In the genomic region with DNA sequence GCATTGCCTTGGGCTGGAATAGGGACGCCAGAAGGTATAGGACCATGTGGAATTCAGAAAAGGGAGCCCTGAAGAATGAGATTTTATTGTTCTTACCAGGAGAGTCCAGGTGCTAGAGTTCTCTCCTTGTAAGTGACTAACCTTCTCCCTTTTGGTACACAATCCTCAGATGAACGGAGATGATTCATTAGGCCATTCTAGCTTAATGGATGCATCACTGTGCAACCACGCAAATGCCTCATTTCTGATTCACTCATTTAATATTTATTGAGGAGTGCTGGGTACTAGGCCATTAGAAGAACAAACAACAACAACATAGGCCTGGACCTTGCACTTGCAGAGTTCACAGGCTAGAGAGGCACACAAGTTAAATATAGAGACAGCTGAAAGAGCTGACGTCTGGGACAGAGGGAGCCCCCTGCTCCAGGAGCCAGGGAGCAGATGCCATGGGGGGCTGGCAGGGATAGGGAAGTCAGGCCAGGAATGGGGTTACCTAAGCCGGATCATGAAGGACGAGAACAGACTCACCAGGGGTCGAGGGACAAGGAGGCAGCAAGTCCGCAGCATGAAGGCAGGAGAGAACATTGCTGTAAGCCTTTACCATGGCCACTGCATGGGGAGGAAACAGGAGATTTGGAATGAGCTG, we compare ENCODE assay signal across 12 cellular contexts.
DNase-seq lines count a peak whose midpoint lies in the region; ATAC-seq and TF ChIP-seq lines count a peak whose summit lies in the region.
"Had no signal": no experiment of that assay in that cellular context is flagged by ENCODE, and none has a peak within 500 bp of the region (broad histone marks: within the 10 kb centered on the region; RNA-seq: fewer than 3 reads in every experiment).

No MANE protein-coding gene starts in this region.

- H3K4me3 ChIP-seq in breast epithelium (no peak overlapping the region), astrocyte of the spinal cord (ENCODE audit: low read depth, low read length) (no peak overlapping the region), WERI-Rb-1 (ENCODE audit: low read depth, low read length) (no peak overlapping the region)

- TF ChIP-seq CTCF in MCF 10A (IDR thresholded peaks at IDR 0.05; ENCODE audit: unreplicated experiment) (no peak), breast epithelium (IDR thresholded peaks at IDR 0.05) (no peak), astrocyte of the spinal cord (IDR thresholded peaks at IDR 0.05; ENCODE audit: low read depth, low read length) (no peak), WERI-Rb-1 (IDR thresholded peaks at IDR 0.05; ENCODE audit: low read depth, low read length) (no peak)

- no TSS peak for BruUV-seq in MCF 10A (replicated peaks; lab: Mats Ljungman, UMichigan)

- CTCF ChIA-PET in MCF 10A (lab: Yijun Ruan, JAX), result interaction anchor here (0.9 to 2.4 kb wide), 3 partner anchors 9 to 264 kb away, joined by 3 to 5 read pairs (median 4); no protein-coding TSS in a partner anchor

- DNase-seq in MCF 10A (ENCODE audit: unreplicated experiment), result peak; percentile 89
- no peak for DNase-seq in breast epithelium (ENCODE audit: low spot score in 2 of 2)
- DNase-seq in astrocyte of the spinal cord (ENCODE audit: low read depth, low spot score), result peak; percentile 92
- DNase-seq in kidney tubule cell (ENCODE audit: low spot score), result peak; percentile 97
- DNase-seq in midbrain (lab: John Stamatoyannopoulos, UW), result no peak
- no peak for DNase-seq in WERI-Rb-1
- no peak for DNase-seq in caudate nucleus (lab: John Stamatoyannopoulos, UW)
- DNase-seq: erythroblast had no signal

- no peak overlapping the region for H3K27ac ChIP-seq in breast epithelium
- H3K27ac ChIP-seq in WERI-Rb-1, result no peak overlapping the region
- H3K27ac ChIP-seq in caudate nucleus (ENCODE audit: low read depth, low read length), result no peak overlapping the region
- H3K27ac ChIP-seq: C4-2B, parathyroid adenoma had no signal

- no peaks in the 10 kb centered on the region for H3K4me1 ChIP-seq in breast epithelium
- H3K4me1 ChIP-seq: parathyroid adenoma had no signal

- no peaks in the 10 kb centered on the region for H3K36me3 ChIP-seq in breast epithelium
- H3K36me3 ChIP-seq in WERI-Rb-1, result no peaks in the 10 kb centered on the region

- H3K27me3 Mint-ChIP-seq in MCF 10A (ENCODE audit: insufficient read depth, unreplicated experiment), result no peaks in the 10 kb centered on the region

- TF ChIP-seq POLR2A in breast epithelium (IDR thresholded peaks at IDR 0.05), result no peak

- H3K27me3 ChIP-seq in breast epithelium (no peaks in the 10 kb centered on the region), WERI-Rb-1 (ENCODE audit: insufficient read depth, low read depth, severe bottlenecking) (no peaks in the 10 kb centered on the region)

- peak overlapping the region; percentile 97 for H3K27ac Mint-ChIP-seq in MCF 10A (ENCODE audit: low read depth, unreplicated experiment)
- H3K27ac Mint-ChIP-seq: activated T-helper 1 cell treated with anti-CD3 and anti-CD28 coated beads, Interleukin-12 subunit alpha, Interleukin-12 subunit beta, Interleukin-2, Interleukin-4 antibody, amounts not matched to agents 30 ng/mL and 10 ng/mL and 1 ng/mL, durations not matched to agents 14 hours and 24 hours and 36 hours had no signal

- POLR2A ChIA-PET in MCF 10A (lab: Yijun Ruan, JAX), result interaction anchor here (0.5 to 1.7 kb wide), 6 partner anchors 8 to 202 kb away, joined by 3 to 21 read pairs (median 5); no protein-coding TSS in a partner anchor

- H3K9me3 ChIP-seq in breast epithelium (no peaks in the 10 kb centered on the region), WERI-Rb-1 (ENCODE audit: severe bottlenecking) (no peaks in the 10 kb centered on the region)

- peaks cover 25% of the 10 kb centered on the region for H3K4me1 Mint-ChIP-seq in MCF 10A (ENCODE audit: insufficient read depth, unreplicated experiment)

- no peak for ATAC-seq in GM18520 (IDR thresholded peaks at IDR 0.05; ENCODE audit: unreplicated experiment)

- H3K36me3 Mint-ChIP-seq in MCF 10A (ENCODE audit: insufficient read depth, unreplicated experiment), result peaks cover 39% of the 10 kb centered on the region

- H3K4me3 Mint-ChIP-seq in MCF 10A (ENCODE audit: unreplicated experiment), result no peak overlapping the region
- H3K4me3 Mint-ChIP-seq: activated T-helper 1 cell treated with anti-CD3 and anti-CD28 coated beads, Interleukin-12 subunit alpha, Interleukin-12 subunit beta, Interleukin-2, Interleukin-4 antibody, amounts not matched to agents 30 ng/mL and 10 ng/mL and 1 ng/mL, durations not matched to agents 14 hours and 24 hours and 36 hours had no signal

- H3K9me3 Mint-ChIP-seq in MCF 10A (ENCODE audit: unreplicated experiment), result no peaks in the 10 kb centered on the region
- H3K9me3 Mint-ChIP-seq: activated T-helper 1 cell treated with anti-CD3 and anti-CD28 coated beads, Interleukin-12 subunit alpha, Interleukin-12 subunit beta, Interleukin-2, Interleukin-4 antibody, amounts not matched to agents 30 ng/mL and 10 ng/mL and 1 ng/mL, durations not matched to agents 14 hours and 24 hours and 36 hours had no signal

- in situ Hi-C loops in astrocyte of the spinal cord (cut with HindIII; ENCODE audit: low sequenced_read_pairs), result no loop called here

- intact Hi-C loops in MCF 10A (cut with micrococcal nuclease) (loop anchor here (2.0 kb wide), 1 partner anchor 23 kb away; no protein-coding TSS in a partner anchor), breast epithelium (cut with DNase I; ENCODE audit: low total_unique reads) (no loop called here)

Comparison
In these comparisons a context has a peak if more than half of its experiments do, and no peak if none do; other contexts are left out.
1. DNase-seq: peak in MCF 10A (single experiment), astrocyte of the spinal cord (single experiment) and kidney tubule cell (single experiment); none in breast epithelium (0 of 2), midbrain (single experiment), WERI-Rb-1 (single experiment) and caudate nucleus (0 of 61).